1 cellular context compared by ENCODE assay signal in the genomic region with DNA sequence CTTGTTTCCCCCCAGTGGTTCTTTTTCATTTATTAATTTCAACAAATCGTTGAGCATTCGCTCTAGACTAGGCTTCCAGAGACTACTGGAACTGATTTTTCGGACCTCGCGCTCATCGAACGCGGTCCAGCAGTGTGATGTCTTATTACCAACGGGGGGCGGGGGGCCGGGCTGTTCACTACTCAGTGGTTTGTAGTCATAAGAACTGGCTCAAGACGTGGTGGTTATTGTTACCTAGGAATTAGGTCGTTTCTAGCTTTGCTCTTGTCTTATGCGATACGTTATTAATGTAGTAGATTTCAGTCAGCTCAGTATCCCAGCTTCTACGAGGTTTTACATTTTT.
TF ChIP-seq lines count a peak whose summit lies in the region.

No MANE protein-coding gene starts in this region.

TF ChIP-seq in HCT116, 20 proteins besides CTCF, POLR2A, EP300 and RAD21 (continued from another document):
- TF ChIP-seq, protein P1, sequence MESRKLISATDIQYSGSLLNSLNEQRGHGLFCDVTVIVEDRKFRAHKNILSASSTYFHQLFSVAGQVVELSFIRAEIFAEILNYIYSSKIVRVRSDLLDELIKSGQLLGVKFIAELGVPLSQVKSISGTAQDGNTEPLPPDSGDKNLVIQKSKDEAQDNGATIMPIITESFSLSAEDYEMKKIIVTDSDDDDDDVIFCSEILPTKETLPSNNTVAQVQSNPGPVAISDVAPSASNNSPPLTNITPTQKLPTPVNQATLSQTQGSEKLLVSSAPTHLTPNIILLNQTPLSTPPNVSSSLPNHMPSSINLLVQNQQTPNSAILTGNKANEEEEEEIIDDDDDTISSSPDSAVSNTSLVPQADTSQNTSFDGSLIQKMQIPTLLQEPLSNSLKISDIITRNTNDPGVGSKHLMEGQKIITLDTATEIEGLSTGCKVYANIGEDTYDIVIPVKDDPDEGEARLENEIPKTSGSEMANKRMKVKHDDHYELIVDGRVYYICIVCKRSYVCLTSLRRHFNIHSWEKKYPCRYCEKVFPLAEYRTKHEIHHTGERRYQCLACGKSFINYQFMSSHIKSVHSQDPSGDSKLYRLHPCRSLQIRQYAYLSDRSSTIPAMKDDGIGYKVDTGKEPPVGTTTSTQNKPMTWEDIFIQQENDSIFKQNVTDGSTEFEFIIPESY (IDR thresholded peaks at IDR 0.05; ENCODE audit: extremely low read depth, insufficient replicate concordance, low read length), result no peak
- TF ChIP-seq SIN3A (IDR thresholded peaks at IDR 0.05; ENCODE audit: low read depth), result no peak
- no peak for TF ChIP-seq ELF1 (IDR thresholded peaks at IDR 0.05; ENCODE audit: borderline replicate concordance, low read depth)
- no peak for TF ChIP-seq SRF (IDR thresholded peaks at IDR 0.05; ENCODE audit: low read depth)
- TF ChIP-seq YY1 (IDR thresholded peaks at IDR 0.05; ENCODE audit: extremely low read depth, insufficient replicate concordance, low read depth, low read length), result no peak
- no peak for TF ChIP-seq JUND (IDR thresholded peaks at IDR 0.05)
- no peak for TF ChIP-seq ZNF274 (IDR thresholded peaks at IDR 0.05; ENCODE audit: low read depth, low read length)
- TF ChIP-seq, protein P2, sequence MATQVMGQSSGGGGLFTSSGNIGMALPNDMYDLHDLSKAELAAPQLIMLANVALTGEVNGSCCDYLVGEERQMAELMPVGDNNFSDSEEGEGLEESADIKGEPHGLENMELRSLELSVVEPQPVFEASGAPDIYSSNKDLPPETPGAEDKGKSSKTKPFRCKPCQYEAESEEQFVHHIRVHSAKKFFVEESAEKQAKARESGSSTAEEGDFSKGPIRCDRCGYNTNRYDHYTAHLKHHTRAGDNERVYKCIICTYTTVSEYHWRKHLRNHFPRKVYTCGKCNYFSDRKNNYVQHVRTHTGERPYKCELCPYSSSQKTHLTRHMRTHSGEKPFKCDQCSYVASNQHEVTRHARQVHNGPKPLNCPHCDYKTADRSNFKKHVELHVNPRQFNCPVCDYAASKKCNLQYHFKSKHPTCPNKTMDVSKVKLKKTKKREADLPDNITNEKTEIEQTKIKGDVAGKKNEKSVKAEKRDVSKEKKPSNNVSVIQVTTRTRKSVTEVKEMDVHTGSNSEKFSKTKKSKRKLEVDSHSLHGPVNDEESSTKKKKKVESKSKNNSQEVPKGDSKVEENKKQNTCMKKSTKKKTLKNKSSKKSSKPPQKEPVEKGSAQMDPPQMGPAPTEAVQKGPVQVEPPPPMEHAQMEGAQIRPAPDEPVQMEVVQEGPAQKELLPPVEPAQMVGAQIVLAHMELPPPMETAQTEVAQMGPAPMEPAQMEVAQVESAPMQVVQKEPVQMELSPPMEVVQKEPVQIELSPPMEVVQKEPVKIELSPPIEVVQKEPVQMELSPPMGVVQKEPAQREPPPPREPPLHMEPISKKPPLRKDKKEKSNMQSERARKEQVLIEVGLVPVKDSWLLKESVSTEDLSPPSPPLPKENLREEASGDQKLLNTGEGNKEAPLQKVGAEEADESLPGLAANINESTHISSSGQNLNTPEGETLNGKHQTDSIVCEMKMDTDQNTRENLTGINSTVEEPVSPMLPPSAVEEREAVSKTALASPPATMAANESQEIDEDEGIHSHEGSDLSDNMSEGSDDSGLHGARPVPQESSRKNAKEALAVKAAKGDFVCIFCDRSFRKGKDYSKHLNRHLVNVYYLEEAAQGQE (IDR thresholded peaks at IDR 0.05; ENCODE audit: low read depth), result no peak
- TF ChIP-seq, protein P3, sequence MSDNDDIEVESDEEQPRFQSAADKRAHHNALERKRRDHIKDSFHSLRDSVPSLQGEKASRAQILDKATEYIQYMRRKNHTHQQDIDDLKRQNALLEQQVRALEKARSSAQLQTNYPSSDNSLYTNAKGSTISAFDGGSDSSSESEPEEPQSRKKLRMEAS (IDR thresholded peaks at IDR 0.05), result no peak
- TF ChIP-seq EZH2phosphoT487 (IDR thresholded peaks at IDR 0.05; ENCODE audit: borderline replicate concordance), result no peak
- no peak for TF ChIP-seq TCF7L2 (IDR thresholded peaks at IDR 0.05; ENCODE audit: borderline replicate concordance, extremely low read depth, insufficient read depth, insufficient read length)
